Comparison of ENCODE assay signal across 18 cellular contexts in the genomic region with DNA sequence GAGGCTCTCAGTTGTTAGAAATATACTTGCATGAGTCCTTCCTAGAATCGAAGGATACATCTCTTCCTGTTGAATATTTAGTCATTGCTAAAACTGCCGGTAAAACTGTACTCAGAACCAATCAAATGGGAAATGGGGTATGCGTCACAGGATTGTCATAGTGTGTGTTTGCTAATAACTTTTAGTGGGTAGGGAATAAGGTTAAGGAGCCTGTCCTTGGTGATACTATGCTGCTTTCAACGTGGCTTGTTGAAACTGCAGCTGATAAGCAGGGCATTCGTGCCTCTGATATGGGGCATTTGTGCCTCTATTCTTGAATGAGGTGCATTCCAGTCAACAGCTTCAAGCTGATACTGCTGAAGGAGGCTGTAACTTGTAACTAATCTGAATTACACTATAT. TPM values are rescaled to one million over a fixed set of nuclear protein-coding genes. Genes with fewer than 3 reads are reported as not detected.
DNase-seq lines count a peak whose midpoint lies in the region; TF ChIP-seq lines count a peak whose summit lies in the region.
"Had no signal": no experiment of that assay in that cellular context is flagged by ENCODE, and none has a peak within 500 bp of the region (broad histone marks: within the 10 kb centered on the region; RNA-seq: fewer than 3 reads in every experiment).

No MANE protein-coding gene starts in this region.

- DNase-seq in EH (ENCODE audit: low read depth) (peak; percentile 46), HT1080 (ENCODE audit: low read depth) (peak; percentile 78), choroid plexus epithelial cell (ENCODE audit: low read depth) (peak; percentile 19), left ventricle myocardium inferior (no peak), NOMO-1 treated with dmso at 0.1 percent for 144 hours (lab: John Stamatoyannopoulos, UW; ENCODE audit: unreplicated experiment) (no peak), lower leg skin (ENCODE audit: low spot score in 2 of 2) (no peak)
- no peak for DNase-seq in stimulated activated CD4-positive, alpha-beta T cell treated with anti-CD3 and anti-CD28 coated beads, Interleukin-4, amount 100 ng/mL, for 24 hours
- DNase-seq: activated CD4-positive, alpha-beta T cell treated with anti-CD3 and anti-CD28 coated beads, Interleukin-2, amount 50 U/mL, for 1 hour; cerebellar nuclear complex; Karpas-422; naive thymus-derived CD4-positive, alpha-beta T cell; NCI-H1092 treated with DMSO at 0.1 percent for 48 hours; spleen; thyroid gland had no signal

- no peaks in the 10 kb centered on the region for H3K9me3 ChIP-seq in left ventricle myocardium inferior (replicated peaks)
- H3K9me3 ChIP-seq: adrenal gland, BLaER1, gastroesophageal sphincter, prostate gland, spleen, thyroid gland had no signal

- no peak for TF ChIP-seq POLR2A in lower leg skin (IDR thresholded peaks at IDR 0.05)

- H3K4me3 ChIP-seq in choroid plexus epithelial cell (ENCODE audit: low read depth, low read length) (no peak overlapping the region), left ventricle myocardium inferior (peak overlapping the region; percentile 11), lower leg skin (ENCODE audit: low read depth, poor library complexity, severe bottlenecking) (no peak overlapping the region)
- H3K4me3 ChIP-seq: adrenal gland, BLaER1, gastroesophageal sphincter, prostate gland, spleen, thyroid gland had no signal

- H3K27me3 ChIP-seq in left ventricle myocardium inferior (ENCODE audit: low read depth), result no peaks in the 10 kb centered on the region
- H3K27me3 ChIP-seq: adrenal gland, BLaER1, gastroesophageal sphincter, spleen, thyroid gland had no signal

- 81 to 86% methylated on average over 5 of the region's 5 CpGs for WGBS in lower leg skin, 2 donors

- H3K4me1 ChIP-seq in left ventricle myocardium inferior, result peaks cover 7% of the 10 kb centered on the region
- H3K4me1 ChIP-seq: adrenal gland, BLaER1, gastroesophageal sphincter, prostate gland, spleen, thyroid gland had no signal

- peaks cover 46% of the 10 kb centered on the region for H3K36me3 ChIP-seq in left ventricle myocardium inferior
- H3K36me3 ChIP-seq: prostate gland had no signal

- TF ChIP-seq CTCF in choroid plexus epithelial cell (conservative IDR thresholded peaks at IDR 0.05; ENCODE audit: low read depth, low read length) (no peak), left ventricle myocardium inferior (IDR thresholded peaks at IDR 0.05; ENCODE audit: borderline replicate concordance) (no peak), lower leg skin (IDR thresholded peaks at IDR 0.05) (no peak)

- peak overlapping the region; percentile 67 for H3K27ac ChIP-seq in left ventricle myocardium inferior (replicated peaks)
- H3K27ac ChIP-seq: adrenal gland, BLaER1, gastroesophageal sphincter, prostate gland, spleen, thyroid gland had no signal

- intact Hi-C loops in left ventricle myocardium inferior (cut with micrococcal nuclease), result no loop called here
- intact Hi-C loops in lower leg skin (cut with DNase I; ENCODE audit: low total_unique reads), result no loop called here

RNA-seq across cellular contexts. Expression of gene HABP4, which starts 26.6 kb away (rescaled TPM):
- 4.3 and 4.6 TPM in 2 replicates for total RNA-seq in HT1080 (2014; rRNA removed; shearing (Covaris generic))
- 9.3 and 10.7 TPM in 2 replicates for polyA plus RNA-seq in HT1080 (2015; cell fraction: cytosol; rRNA removed)
- polyA plus RNA-seq in HT1080 (2015; cell fraction: nucleus; rRNA removed), result 5.7 and 6.2 TPM in 2 replicates
- 23.1 TPM for total RNA-seq in left ventricle myocardium inferior
- 10 to 100 TPM in 2 of 4 donors, 1 to 10 TPM in 2; 6.3 to 13.4 (median 10.2) TPM for total RNA-seq in lower leg skin

RNA-seq across cellular contexts. Expression of gene ZNF367, which starts 58.4 kb away (rescaled TPM):
- total RNA-seq in HT1080 (2014; rRNA removed; shearing (Covaris generic)), result 21.2 and 21.6 TPM in 2 replicates
- 10.5 and 12.8 TPM in 2 replicates for polyA plus RNA-seq in HT1080 (2015; cell fraction: cytosol; rRNA removed)
- 13.7 and 16.1 TPM in 2 replicates for polyA plus RNA-seq in HT1080 (2015; cell fraction: nucleus; rRNA removed)
- total RNA-seq in left ventricle myocardium inferior, result 3.9 TPM
- total RNA-seq in lower leg skin, result 1 to 10 TPM in 3 of 4 donors, under 1 TPM in 1; 0.93 to 3.0 (median 1.8) TPM

Comparison
In these comparisons a context has a peak if more than half of its experiments do, and no peak if none do; other contexts are left out.
1. DNase-seq: peak in EH (single experiment), HT1080 (single experiment) and choroid plexus epithelial cell (single experiment); none in left ventricle myocardium inferior (single experiment), NOMO-1 treated with dmso at 0.1 percent for 144 hours (single experiment), lower leg skin (0 of 2) and stimulated activated CD4-positive, alpha-beta T cell treated with anti-CD3 and anti-CD28 coated beads, Interleukin-4, amount 100 ng/mL, for 24 hours (single experiment).